In genomic region chr2:168935810-168936581, GRCh38 we compare ENCODE assay signal across 1 cellular context.
TF ChIP-seq lines count a peak whose summit lies in the region.

No MANE protein-coding gene starts in this region.

TF ChIP-seq in GM23338, 12 proteins besides CTCF, POLR2A, EP300 and RAD21 (continued from another document):
- TF ChIP-seq ZNF462 (CRISPR knock-in tag; IDR thresholded peaks at IDR 0.05) (no peak), ZNF114 (CRISPR knock-in tag; IDR thresholded peaks at IDR 0.05) (no peak), CREB1 (CRISPR knock-in tag; IDR thresholded peaks at IDR 0.05; ENCODE audit: low read depth) (no peak), REST (IDR thresholded peaks at IDR 0.05; ENCODE audit: unreplicated experiment) (no peak), EZH2phosphoT487 (IDR thresholded peaks at IDR 0.05; ENCODE audit: unreplicated experiment) (no peak)
